ENCODE assay signal across 8 cellular contexts in genomic region chr17:35141681-35142466, GRCh38. TPM values are rescaled to one million over a fixed set of nuclear protein-coding genes. Genes with fewer than 3 reads are reported as not detected.
DNase-seq lines count a peak whose midpoint lies in the region; ATAC-seq and TF ChIP-seq lines count a peak whose summit lies in the region.

Gene NLE1, minus strand, starts transcription at chr17:35142303. Its CDS starts 28 bp downstream, at chr17:35142275.

- peaks cover 3% of the 10 kb centered on the region for H3K4me1 Mint-ChIP-seq in type B pancreatic cell (ENCODE audit: unreplicated experiment)

- no peak within 1 kb of the TSS for H3K27ac ChIP-seq in adipose tissue (ENCODE audit: low read depth, low read length)

- POLR2A ChIA-PET in GM10248 (lab: Yijun Ruan, JAX): no interaction called here

- no peaks in the 10 kb centered on the region for H3K36me3 Mint-ChIP-seq in type B pancreatic cell

- TF ChIP-seq CTCF in GM10248 (IDR thresholded peaks at IDR 0.05; ENCODE audit: control extremely low read depth, extremely low read depth, low read depth, missing control alignments) (peak; percentile 98), type B pancreatic cell (conservative IDR thresholded peaks at IDR 0.05) (peak; percentile 98)

- peak; percentile 70 for ATAC-seq in HG02571 (IDR thresholded peaks at IDR 0.05; ENCODE audit: unreplicated experiment)
- peak; percentile 93 to 94 for ATAC-seq in left cardiac atrium

- CTCF ChIA-PET in GM10248 (lab: Yijun Ruan, JAX): interaction anchor here (0.6 to 3.2 kb wide), 16 partner anchors 10 to 727 kb away, joined by 3 to 17 read pairs (median 3); partner anchors contain the start of gene RAD51D

- WGBS in adipose tissue, 3 donors: 0 to 1% (median 0%) methylated on average over 60 to 65 of the region's 65 CpGs

- peak; percentile 94 for DNase-seq in GM10248 (ENCODE audit: extremely low spot score)
- peak; percentile 17 for DNase-seq in NCI-H128 (lab: John Stamatoyannopoulos, UW; ENCODE audit: unreplicated experiment)
- peak; percentile 69 to 84 (median 81) for DNase-seq in T-helper 1 cell
- peak; percentile 88 for DNase-seq in left cardiac atrium
- peak; percentile 94 for DNase-seq in posterior vena cava (ENCODE audit: low spot score)
- peak; percentile 89 for DNase-seq in type B pancreatic cell (ENCODE audit: extremely low spot score, unreplicated experiment)

- H3K4me3 Mint-ChIP-seq in type B pancreatic cell: peak within 1 kb of the TSS; percentile 88

- intact Hi-C loops in left cardiac atrium (cut with DNase I): no loop called here
- intact Hi-C loops in posterior vena cava (cut with DNase I): no loop called here

- H3K27me3 Mint-ChIP-seq in type B pancreatic cell: peaks cover 1% of the 10 kb centered on the region

- H3K27ac Mint-ChIP-seq in type B pancreatic cell: no peak within 1 kb of the TSS

- H3K9me3 Mint-ChIP-seq in type B pancreatic cell: no peaks in the 10 kb centered on the region

RNA-seq across cellular contexts. Expression of gene NLE1, which starts in this region (rescaled TPM):
- polyA plus RNA-seq in adipose tissue: 10 to 100 TPM in 2 of 3 donors, 1 to 10 TPM in 1; 7.5 to 24.5 (median 15.3) TPM
- total RNA-seq in left cardiac atrium (1 to 10 TPM; 5.5 to 6.7 TPM), posterior vena cava (1 to 10 TPM; 8.4 to 9.1 TPM), type B pancreatic cell (ENCODE audit: low replicate concordance) (18.8 and 24.9 TPM in 2 replicates)

Comparison
In these comparisons a context has a peak if more than half of its experiments do, and no peak if none do; other contexts are left out.
1. DNase-seq: peak in every context shown above with its lines; median percentile 94 in GM10248; 94 in posterior vena cava; 89 in type B pancreatic cell; 88 in left cardiac atrium; 81 in T-helper 1 cell; 17 in NCI-H128.